ENCODE assay signal across 8 cellular contexts in genomic region chr18:62522178-62522509, GRCh38. TPM values are rescaled to one million over a fixed set of nuclear protein-coding genes. Genes with fewer than 3 reads are reported as not detected.
DNase-seq lines count a peak whose midpoint lies in the region; ATAC-seq and TF ChIP-seq lines count a peak whose summit lies in the region.

No MANE protein-coding gene starts in this region.

- peak overlapping the region; percentile 72 to 98 for H3K4me3 ChIP-seq in gastroesophageal sphincter
- H3K4me3 ChIP-seq in sigmoid colon: peak overlapping the region; percentile 75 to 96 (median 82)

- H3K4me1 ChIP-seq in gastroesophageal sphincter (peaks cover 0 to 34% (median 8%) of the 10 kb centered on the region in 3 donors), sigmoid colon (peaks cover 0 to 23% (median 17%) of the 10 kb centered on the region in 4 donors)

- peak overlapping the region; percentile 89 for H3K4me3 Mint-ChIP-seq in activated CD8-positive, alpha-beta memory T cell treated with anti-CD3 and anti-CD28 coated beads, Interleukin-2, amount 10 ng/mL, durations not matched to agents 7 days and 5 days

- peaks cover 20% of the 10 kb centered on the region for H3K4me1 Mint-ChIP-seq in activated CD8-positive, alpha-beta memory T cell treated with anti-CD3 and anti-CD28 coated beads, Interleukin-2, amount 10 ng/mL, durations not matched to agents 7 days and 5 days

- TF ChIP-seq CTCF in gastroesophageal sphincter (IDR thresholded peaks at IDR 0.05) (peak in 1 of 4 experiments; percentile 11), sigmoid colon (IDR thresholded peaks at IDR 0.05) (no peak)

- H3K9me3 Mint-ChIP-seq in activated CD8-positive, alpha-beta memory T cell treated with anti-CD3 and anti-CD28 coated beads, Interleukin-2, amount 10 ng/mL, durations not matched to agents 7 days and 5 days (ENCODE audit: low read depth): peaks cover 2% of the 10 kb centered on the region

- no peaks in the 10 kb centered on the region for H3K36me3 ChIP-seq in gastroesophageal sphincter
- no peaks in the 10 kb centered on the region for H3K36me3 ChIP-seq in sigmoid colon

- TF ChIP-seq POLR2A in gastroesophageal sphincter (IDR thresholded peaks at IDR 0.05): no peak
- no peak for TF ChIP-seq POLR2A in sigmoid colon (IDR thresholded peaks at IDR 0.05)

- CTCF ChIA-PET in activated CD8-positive, alpha-beta memory T cell treated with anti-CD3 and anti-CD28 coated beads, Interleukin-2, amount 10 ng/mL, durations not matched to agents 7 days and 5 days (lab: Charles Lee): interaction anchor here (0.6 to 5.3 kb wide), 11 partner anchors 9 to 196 kb away, joined by 3 to 27 read pairs (median 6); no protein-coding TSS in a partner anchor

- no peak for TF ChIP-seq EP300 in gastroesophageal sphincter (IDR thresholded peaks at IDR 0.05)
- TF ChIP-seq EP300 in sigmoid colon (IDR thresholded peaks at IDR 0.05): no peak

- no peaks in the 10 kb centered on the region for H3K27me3 ChIP-seq in gastroesophageal sphincter
- no peaks in the 10 kb centered on the region for H3K27me3 ChIP-seq in sigmoid colon

- H3K27ac ChIP-seq in gastroesophageal sphincter: peak overlapping the region; percentile 65 to 100 (median 96)
- peak overlapping the region; percentile 93 to 99 (median 98) for H3K27ac ChIP-seq in sigmoid colon

- WGBS in gastroesophageal sphincter (ENCODE audit: low coverage in 1 of 2), 2 donors: 0% methylated on average over 1 to 3 of the region's 32 CpGs
- WGBS in sigmoid colon, 2 donors: 0% methylated on average over 32 of the region's 32 CpGs

- no peaks in the 10 kb centered on the region for H3K27me3 Mint-ChIP-seq in activated CD8-positive, alpha-beta memory T cell treated with anti-CD3 and anti-CD28 coated beads, Interleukin-2, amount 10 ng/mL, durations not matched to agents 7 days and 5 days

- intact Hi-C loops in sigmoid colon (cut with DNase I): loop anchor here (1.0 to 10.0 kb wide), 4 partner anchors 97 to 627 kb away; partner anchors contain the start of genes PIGN, RELCH and RNF152

- DNase-seq in activated CD8-positive, alpha-beta memory T cell treated with anti-CD3 and anti-CD28 coated beads, Interleukin-2, amount 10 ng/mL, durations not matched to agents 7 days and 5 days: no peak
- no peak for DNase-seq in activated CD8-positive, alpha-beta memory T cell treated with anti-CD3 and anti-CD28 coated beads, Interleukin-2, amount 50 U/mL, for 48 hours
- DNase-seq in sigmoid colon: no peak
- no peak for DNase-seq in dedifferentiated amniotic fluid mesenchymal stem cell (ENCODE audit: extremely low spot score)
- DNase-seq in NCI-H2081 (lab: John Stamatoyannopoulos, UW): no peak

- ATAC-seq in activated CD8-positive, alpha-beta memory T cell treated with anti-CD3 and anti-CD28 coated beads, Interleukin-2, amount 10 ng/mL, durations not matched to agents 7 days and 5 days: peak; percentile 0
- ATAC-seq in HG02943 (IDR thresholded peaks at IDR 0.05; ENCODE audit: low read depth, unreplicated experiment) (peak; percentile 5), SK-N-SH treated with all-trans-retinoic acid at 6 μM for 48 hours (peak; percentile 1), gastroesophageal sphincter (peak; percentile 0)

- H3K9me3 ChIP-seq in gastroesophageal sphincter (no peaks in the 10 kb centered on the region), sigmoid colon (no peaks in the 10 kb centered on the region)

- peaks cover 48% of the 10 kb centered on the region for H3K36me3 Mint-ChIP-seq in activated CD8-positive, alpha-beta memory T cell treated with anti-CD3 and anti-CD28 coated beads, Interleukin-2, amount 10 ng/mL, durations not matched to agents 7 days and 5 days

- H3K27ac Mint-ChIP-seq in activated CD8-positive, alpha-beta memory T cell treated with anti-CD3 and anti-CD28 coated beads, Interleukin-2, amount 10 ng/mL, durations not matched to agents 7 days and 5 days: peak overlapping the region; percentile 92

TF ChIP-seq in SK-N-SH treated with all-trans-retinoic acid at 6 μM for 48 hours, 23 proteins besides CTCF, POLR2A, EP300 and RAD21:
- TF ChIP-seq PPARA (CRISPR knock-in tag; IDR thresholded peaks at IDR 0.05; ENCODE audit: borderline replicate concordance) (no peak), CSDC2 (CRISPR knock-in tag; IDR thresholded peaks at IDR 0.05) (no peak), CREB5 (CRISPR knock-in tag; IDR thresholded peaks at IDR 0.05; ENCODE audit: low read depth) (no peak), RARB (CRISPR knock-in tag; IDR thresholded peaks at IDR 0.05) (no peak), TOX (CRISPR knock-in tag; IDR thresholded peaks at IDR 0.05; ENCODE audit: borderline replicate concordance) (no peak), ISL1 (CRISPR knock-in tag; IDR thresholded peaks at IDR 0.05) (no peak), OSR1 (CRISPR knock-in tag; IDR thresholded peaks at IDR 0.05) (no peak), ZNF70 (CRISPR knock-in tag; IDR thresholded peaks at IDR 0.05) (no peak), ESRRG (CRISPR knock-in tag; IDR thresholded peaks at IDR 0.05) (no peak), ZFP30 (CRISPR knock-in tag; IDR thresholded peaks at IDR 0.05) (no peak), TCF4 (CRISPR knock-in tag; IDR thresholded peaks at IDR 0.05; ENCODE audit: borderline replicate concordance) (no peak), ZC3H10 (CRISPR knock-in tag; IDR thresholded peaks at IDR 0.05) (no peak), ZNF8 (CRISPR knock-in tag; IDR thresholded peaks at IDR 0.05) (no peak)
- TF ChIP-seq, protein P1, sequence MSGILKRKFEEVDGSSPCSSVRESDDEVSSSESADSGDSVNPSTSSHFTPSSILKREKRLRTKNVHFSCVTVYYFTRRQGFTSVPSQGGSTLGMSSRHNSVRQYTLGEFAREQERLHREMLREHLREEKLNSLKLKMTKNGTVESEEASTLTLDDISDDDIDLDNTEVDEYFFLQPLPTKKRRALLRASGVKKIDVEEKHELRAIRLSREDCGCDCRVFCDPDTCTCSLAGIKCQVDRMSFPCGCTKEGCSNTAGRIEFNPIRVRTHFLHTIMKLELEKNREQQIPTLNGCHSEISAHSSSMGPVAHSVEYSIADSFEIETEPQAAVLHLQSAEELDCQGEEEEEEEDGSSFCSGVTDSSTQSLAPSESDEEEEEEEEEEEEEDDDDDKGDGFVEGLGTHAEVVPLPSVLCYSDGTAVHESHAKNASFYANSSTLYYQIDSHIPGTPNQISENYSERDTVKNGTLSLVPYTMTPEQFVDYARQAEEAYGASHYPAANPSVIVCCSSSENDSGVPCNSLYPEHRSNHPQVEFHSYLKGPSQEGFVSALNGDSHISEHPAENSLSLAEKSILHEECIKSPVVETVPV (CRISPR knock-in tag; IDR thresholded peaks at IDR 0.05): no peak

RNA-seq across cellular contexts. Expression of gene ZCCHC2, which starts 0.7 kb away (rescaled TPM):
- 10 to 100 TPM; 45.7 to 71.8 TPM for total RNA-seq in activated CD8-positive, alpha-beta memory T cell treated with anti-CD3 and anti-CD28 coated beads, Interleukin-2, amount 10 ng/mL, durations not matched to agents 7 days and 5 days
- total RNA-seq in gastroesophageal sphincter: 10 to 100 TPM; 16.8 to 30.8 (median 22.7) TPM
- 10 to 100 TPM; 14.4 to 23.5 (median 16.8) TPM for total RNA-seq in sigmoid colon
- 1 to 10 TPM; 4.4 to 9.2 (median 4.8) TPM for polyA plus RNA-seq in sigmoid colon
